Comparison of ENCODE assay signal across 11 cellular contexts in the genomic region with DNA sequence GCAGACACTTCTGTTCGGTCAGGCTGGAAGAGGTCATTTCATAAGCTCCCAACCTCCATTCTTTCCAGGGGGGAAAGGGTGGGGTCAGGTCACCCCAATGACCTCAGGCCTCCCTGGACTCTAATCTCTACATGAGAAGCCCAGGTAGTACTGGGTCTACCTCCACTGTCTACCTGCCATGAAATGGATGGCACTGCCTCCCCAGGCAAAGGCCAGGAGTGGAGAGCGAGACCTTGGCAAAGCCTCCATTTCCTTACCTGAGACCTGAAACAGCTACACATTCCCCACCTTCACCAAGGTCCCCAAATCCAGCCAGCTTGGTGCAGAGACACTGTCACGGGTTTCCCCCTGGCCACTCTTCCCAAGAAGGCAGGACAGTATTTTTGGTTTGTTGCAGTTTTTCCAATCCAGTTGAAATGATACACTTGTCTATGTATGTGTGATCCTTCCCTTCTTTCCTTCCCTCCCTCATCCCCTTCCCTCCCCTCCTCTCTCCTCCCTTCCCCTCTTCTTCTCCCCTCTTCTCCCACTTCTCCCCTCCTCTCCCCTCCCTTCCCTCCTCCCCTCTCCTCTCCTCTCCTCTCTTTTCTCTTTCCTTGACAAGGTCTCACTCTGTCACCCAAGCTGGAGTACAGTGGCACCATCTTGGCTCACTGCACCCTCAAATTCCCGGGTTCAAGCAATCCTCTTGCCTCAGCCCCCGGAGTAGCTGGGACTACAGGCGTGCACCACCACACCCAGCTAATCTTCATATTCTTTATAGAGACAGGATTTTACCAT. TPM values are rescaled to one million over a fixed set of nuclear protein-coding genes. Genes with fewer than 3 reads are reported as not detected.
DNase-seq lines count a peak whose midpoint lies in the region; ATAC-seq and TF ChIP-seq lines count a peak whose summit lies in the region.
"Had no signal": no experiment of that assay in that cellular context is flagged by ENCODE, and none has a peak within 500 bp of the region (broad histone marks: within the 10 kb centered on the region; RNA-seq: fewer than 3 reads in every experiment).

No MANE protein-coding gene starts in this region.

- peak overlapping the region; percentile 40 for H3K4me3 Mint-ChIP-seq in activated naive CD4-positive, alpha-beta T cell treated with anti-CD3 and anti-CD28 coated beads for 36 hours
- H3K4me3 Mint-ChIP-seq in activated CD4-positive, alpha-beta memory T cell treated with anti-CD3 and anti-CD28 coated beads for 36 hours: peak overlapping the region; percentile 22

- H3K36me3 Mint-ChIP-seq in activated naive CD4-positive, alpha-beta T cell treated with anti-CD3 and anti-CD28 coated beads for 36 hours (ENCODE audit: low read depth): no peaks in the 10 kb centered on the region
- no peaks in the 10 kb centered on the region for H3K36me3 Mint-ChIP-seq in activated CD4-positive, alpha-beta memory T cell treated with anti-CD3 and anti-CD28 coated beads for 36 hours

- H3K27me3 ChIP-seq in left lung: no peaks in the 10 kb centered on the region
- H3K27me3 ChIP-seq in tibial artery: no peaks in the 10 kb centered on the region

- POLR2A ChIA-PET in activated CD4-positive, alpha-beta memory T cell treated with anti-CD3 and anti-CD28 coated beads for 36 hours (lab: Charles Lee): interaction anchor here (0.7 to 9.7 kb wide), 6 partner anchors 9 to 315 kb away, joined by 3 to 238 read pairs (median 5); partner anchors contain the start of gene BTG2

- H3K4me3 ChIP-seq in left lung (no peak overlapping the region), tibial artery (no peak overlapping the region)

- peaks cover 54 to 70% of the 10 kb centered on the region in 2 donors for H3K4me1 ChIP-seq in left lung
- H3K4me1 ChIP-seq in tibial artery: peaks cover 0 to 69% (median 35%) of the 10 kb centered on the region in 4 donors

- H3K27me3 Mint-ChIP-seq in activated naive CD4-positive, alpha-beta T cell treated with anti-CD3 and anti-CD28 coated beads for 36 hours (ENCODE audit: low read depth): no peaks in the 10 kb centered on the region
- no peaks in the 10 kb centered on the region for H3K27me3 Mint-ChIP-seq in activated CD4-positive, alpha-beta memory T cell treated with anti-CD3 and anti-CD28 coated beads for 36 hours

- ATAC-seq in left lung: no peak

- H3K9me3 ChIP-seq in left lung (no peaks in the 10 kb centered on the region), tibial artery (no peaks in the 10 kb centered on the region)

- peaks cover 83% of the 10 kb centered on the region for H3K4me1 Mint-ChIP-seq in activated naive CD4-positive, alpha-beta T cell treated with anti-CD3 and anti-CD28 coated beads for 36 hours (ENCODE audit: low read depth)
- H3K4me1 Mint-ChIP-seq in activated CD4-positive, alpha-beta memory T cell treated with anti-CD3 and anti-CD28 coated beads for 36 hours (ENCODE audit: low read depth): peaks cover 82% of the 10 kb centered on the region

- H3K9me3 Mint-ChIP-seq in activated naive CD4-positive, alpha-beta T cell treated with anti-CD3 and anti-CD28 coated beads for 36 hours: no peaks in the 10 kb centered on the region
- no peaks in the 10 kb centered on the region for H3K9me3 Mint-ChIP-seq in activated CD4-positive, alpha-beta memory T cell treated with anti-CD3 and anti-CD28 coated beads for 36 hours

- H3K27ac Mint-ChIP-seq in activated naive CD4-positive, alpha-beta T cell treated with anti-CD3 and anti-CD28 coated beads for 36 hours: peak overlapping the region; percentile 88
- H3K27ac Mint-ChIP-seq in activated CD4-positive, alpha-beta memory T cell treated with anti-CD3 and anti-CD28 coated beads for 36 hours: peak overlapping the region; percentile 88

- CTCF ChIA-PET in activated naive CD4-positive, alpha-beta T cell treated with anti-CD3 and anti-CD28 coated beads for 36 hours (lab: Charles Lee): interaction anchor here (0.8 to 9.8 kb wide), 9 partner anchors 12 to 51 kb away, joined by 3 to 188 read pairs (median 12); partner anchors contain the start of gene BTG2
- CTCF ChIA-PET in activated CD4-positive, alpha-beta memory T cell treated with anti-CD3 and anti-CD28 coated beads for 36 hours (lab: Charles Lee): interaction anchor here (0.6 to 13.2 kb wide), 11 partner anchors 12 to 167 kb away, joined by 3 to 313 read pairs (median 5); no protein-coding TSS in a partner anchor

- DNase-seq in activated naive CD4-positive, alpha-beta T cell treated with anti-CD3 and anti-CD28 coated beads for 36 hours: no peak
- no peak for DNase-seq in activated naive CD4-positive, alpha-beta T cell (lab: John Stamatoyannopoulos, UW)
- DNase-seq in activated CD4-positive, alpha-beta memory T cell treated with anti-CD3 and anti-CD28 coated beads for 36 hours: no peak
- DNase-seq in left lung (no peak), tibial artery (no peak), AG08396 (ENCODE audit: low spot score) (no peak), NCI-H226 (no peak), NCI-H1105 (lab: John Stamatoyannopoulos, UW) (no peak)
- DNase-seq: anterior cingulate cortex had no signal

- H3K27ac ChIP-seq in left lung (peak overlapping the region; percentile 97), tibial artery (peak overlapping the region; percentile 5 to 23)

- intact Hi-C loops in activated naive CD4-positive, alpha-beta T cell treated with anti-CD3 and anti-CD28 coated beads for 36 hours (cut with micrococcal nuclease): loop anchor here (5.0 to 10.0 kb wide), 2 partner anchors 446 to 517 kb away; partner anchors contain the start of genes KDM5B and LAX1
- intact Hi-C loops in activated CD4-positive, alpha-beta memory T cell treated with anti-CD3 and anti-CD28 coated beads for 36 hours (cut with micrococcal nuclease): loop anchor here (5.0 to 10.0 kb wide), 5 partner anchors 286 to 1183 kb away; partner anchors contain the start of genes PPP1R12B, UBE2T, ZBED6 and ZC3H11A
- intact Hi-C loops in left lung (cut with DNase I) (no loop called here), tibial artery (cut with DNase I; ENCODE audit: low total_unique reads) (no loop called here)

- no peaks in the 10 kb centered on the region for H3K36me3 ChIP-seq in left lung
- no peaks in the 10 kb centered on the region for H3K36me3 ChIP-seq in tibial artery

- no peak for TF ChIP-seq CTCF in left lung (IDR thresholded peaks at IDR 0.05)
- no peak for TF ChIP-seq CTCF in tibial artery (IDR thresholded peaks at IDR 0.05)

RNA-seq across cellular contexts. Expression of gene BTG2, which starts 16.1 kb away (rescaled TPM):
- 100 to 1,000 TPM; 106 to 109 TPM for total RNA-seq in activated naive CD4-positive, alpha-beta T cell treated with anti-CD3 and anti-CD28 coated beads for 36 hours
- 100 to 1,000 TPM; 150 TPM for total RNA-seq in activated CD4-positive, alpha-beta memory T cell treated with anti-CD3 and anti-CD28 coated beads for 36 hours
- total RNA-seq in left lung: 10 to 100 TPM; 56.2 to 84.8 TPM

RNA-seq across cellular contexts. Expression of gene FMOD, which starts 29.5 kb away (rescaled TPM):
- 1 to 10 TPM; 5.3 to 5.8 TPM for total RNA-seq in activated naive CD4-positive, alpha-beta T cell treated with anti-CD3 and anti-CD28 coated beads for 36 hours
- 1 to 10 TPM in 1 of 2 experiments, under 1 TPM in 1; 0.95 to 1.9 TPM for total RNA-seq in activated CD4-positive, alpha-beta memory T cell treated with anti-CD3 and anti-CD28 coated beads for 36 hours
- 10 to 100 TPM; 36.6 to 59.8 TPM for total RNA-seq in left lung
- total RNA-seq: H7, HT-29 had no signal

Comparison
In these comparisons a context has a peak if more than half of its experiments do, and no peak if none do; other contexts are left out.
1. RNA of gene FMOD, which starts 29.5 kb away (total RNA-seq): 36.6 to 59.8 TPM in left lung; 5.3 to 5.8 TPM in activated naive CD4-positive, alpha-beta T cell treated with anti-CD3 and anti-CD28 coated beads for 36 hours and 0.95 to 1.9 TPM in activated CD4-positive, alpha-beta memory T cell treated with anti-CD3 and anti-CD28 coated beads for 36 hours; every median in the first group is over 4 times any median in the second.
2. intact Hi-C loops: an anchor here in activated naive CD4-positive, alpha-beta T cell treated with anti-CD3 and anti-CD28 coated beads for 36 hours (5.0 to 10.0 kb wide) and activated CD4-positive, alpha-beta memory T cell treated with anti-CD3 and anti-CD28 coated beads for 36 hours (5.0 to 10.0 kb wide); none called in left lung and tibial artery.